1 cellular context compared by ENCODE assay signal in the genomic region with DNA sequence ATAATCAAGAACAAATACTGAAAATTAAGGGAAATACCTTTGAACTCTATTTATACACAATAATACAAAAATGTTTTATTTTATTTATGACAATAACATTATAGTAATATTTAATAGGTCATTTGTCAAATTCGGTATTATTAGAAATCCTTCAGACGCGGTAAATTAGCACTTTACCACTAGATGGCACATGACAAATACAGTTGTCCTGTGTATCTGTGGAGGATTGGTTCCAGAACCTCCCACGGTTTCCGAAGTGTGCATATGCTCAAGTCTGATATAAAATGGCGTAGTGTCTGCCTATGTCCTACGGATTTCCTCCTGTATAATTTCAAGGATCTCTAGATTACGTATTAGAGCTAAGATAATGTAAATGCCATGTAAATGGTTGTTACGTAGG.
TF ChIP-seq lines count a peak whose summit lies in the region.

No MANE protein-coding gene starts in this region.

TF ChIP-seq in HepG2, 621 proteins besides CTCF, POLR2A, EP300 and RAD21 (continued from another document):
- TF ChIP-seq, protein P1, sequence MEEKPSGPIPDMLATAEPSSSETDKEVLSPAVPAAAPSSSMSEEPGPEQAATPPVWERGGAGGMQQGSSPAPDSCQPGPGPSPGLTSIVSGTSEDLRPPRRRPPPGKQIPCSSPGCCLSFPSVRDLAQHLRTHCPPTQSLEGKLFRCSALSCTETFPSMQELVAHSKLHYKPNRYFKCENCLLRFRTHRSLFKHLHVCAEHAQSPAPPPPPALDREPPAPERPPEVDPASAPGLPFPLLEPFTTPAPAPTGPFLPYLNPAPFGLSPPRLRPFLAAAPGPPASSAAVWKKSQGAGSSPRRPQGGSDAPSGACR (CRISPR knock-in tag; IDR thresholded peaks at IDR 0.05), result no peak
- TF ChIP-seq, protein P2, sequence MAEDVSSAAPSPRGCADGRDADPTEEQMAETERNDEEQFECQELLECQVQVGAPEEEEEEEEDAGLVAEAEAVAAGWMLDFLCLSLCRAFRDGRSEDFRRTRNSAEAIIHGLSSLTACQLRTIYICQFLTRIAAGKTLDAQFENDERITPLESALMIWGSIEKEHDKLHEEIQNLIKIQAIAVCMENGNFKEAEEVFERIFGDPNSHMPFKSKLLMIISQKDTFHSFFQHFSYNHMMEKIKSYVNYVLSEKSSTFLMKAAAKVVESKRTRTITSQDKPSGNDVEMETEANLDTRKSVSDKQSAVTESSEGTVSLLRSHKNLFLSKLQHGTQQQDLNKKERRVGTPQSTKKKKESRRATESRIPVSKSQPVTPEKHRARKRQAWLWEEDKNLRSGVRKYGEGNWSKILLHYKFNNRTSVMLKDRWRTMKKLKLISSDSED (CRISPR knock-in tag; IDR thresholded peaks at IDR 0.05), result no peak
- TF ChIP-seq ZNF530 (CRISPR knock-in tag; IDR thresholded peaks at IDR 0.05; ENCODE audit: low read depth), result no peak
- no peak for TF ChIP-seq GATA4 (IDR thresholded peaks at IDR 0.05; ENCODE audit: borderline replicate concordance, low read depth)
- no peak for TF ChIP-seq CEBPB (IDR thresholded peaks at IDR 0.05; ENCODE audit: borderline replicate concordance, low read depth, low read length)
- no peak for TF ChIP-seq ZNF484 (CRISPR knock-in tag; IDR thresholded peaks at IDR 0.05; ENCODE audit: borderline replicate concordance, low read depth)
- no peak for TF ChIP-seq JUNB (CRISPR knock-in tag; IDR thresholded peaks at IDR 0.05; ENCODE audit: borderline replicate concordance)
